21 cellular contexts compared by ENCODE assay signal in the genomic region with DNA sequence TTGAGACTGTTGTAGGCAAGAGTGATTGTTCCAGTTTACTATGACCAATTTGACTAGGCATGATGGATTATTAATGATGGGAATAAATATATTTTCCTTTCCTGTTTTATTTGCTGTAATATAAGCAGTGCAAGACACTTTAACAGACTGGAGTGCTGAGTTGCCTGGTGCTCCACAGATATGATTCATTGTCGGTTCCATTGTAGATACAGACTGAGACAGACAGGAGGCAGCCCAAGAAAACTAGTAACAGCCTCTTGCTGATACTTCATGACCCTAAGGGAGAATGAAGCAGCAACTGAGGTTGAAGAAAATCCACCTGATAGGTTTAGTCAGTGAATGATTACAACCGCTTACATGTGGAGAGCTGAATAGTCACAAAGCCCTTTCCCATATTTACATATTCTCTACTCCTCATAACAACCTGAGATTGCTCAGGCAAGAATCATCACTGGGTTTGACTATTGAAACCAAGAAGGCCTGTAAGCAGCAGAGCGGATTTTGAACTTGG.
A peak's percentile ranks its signal among the peaks of the same experiment; 100 is the strongest.
DNase-seq lines count a peak whose midpoint lies in the region; ATAC-seq and TF ChIP-seq lines count a peak whose summit lies in the region.
"Had no signal": no experiment of that assay in that cellular context is flagged by ENCODE, and none has a peak within 500 bp of the region (broad histone marks: within the 10 kb centered on the region; RNA-seq: fewer than 3 reads in every experiment).

No MANE protein-coding gene starts in this region.

- H3K36me3 ChIP-seq in HUES48 (ENCODE audit: control insufficient read depth, insufficient read depth, low read length) (no peaks in the 10 kb centered on the region), left lung (no peaks in the 10 kb centered on the region)

- H3K4me1 ChIP-seq in HUES48 (ENCODE audit: control insufficient read depth, insufficient read depth, low read length) (peaks cover 15% of the 10 kb centered on the region), left lung (peaks cover 12 to 35% of the 10 kb centered on the region in 2 donors)
- H3K4me1 ChIP-seq: A549 had no signal

- no peak for TF ChIP-seq CTCF in epithelial cell of esophagus (IDR thresholded peaks at IDR 0.05; ENCODE audit: insufficient read depth, low read depth, low read length, missing control alignments)
- no peak for TF ChIP-seq CTCF in left lung (IDR thresholded peaks at IDR 0.05)

- ATAC-seq in activated T-helper 17 cell treated with anti-CD3 and anti-CD28 coated beads, Interleukin-2, amount 50 U/mL, for 72 hours (replicated peaks): peak; percentile 73
- ATAC-seq in left lung: peak; percentile 76
- no peak for ATAC-seq in GM19035 (IDR thresholded peaks at IDR 0.05; ENCODE audit: unreplicated experiment)
- ATAC-seq: A549, GM12878, HCT116 had no signal

- H3K27ac Mint-ChIP-seq in activated T-helper 17 cell treated with anti-CD3 and anti-CD28 coated beads, Interleukin-2, amount 50 U/mL, for 72 hours: no peak overlapping the region
- H3K27ac Mint-ChIP-seq in activated T-cell treated with anti-CD3 and anti-CD28 coated beads, Interleukin-2, amount 50 U/mL, for 24 hours: no peak overlapping the region
- H3K27ac Mint-ChIP-seq: CD4-positive, alpha-beta T cell had no signal

- no peak overlapping the region for H3K9ac ChIP-seq in HUES48 (ENCODE audit: low read depth, low read length)
- H3K9ac ChIP-seq: KMS-11 had no signal

- no peak overlapping the region for H3K4me3 Mint-ChIP-seq in activated T-helper 17 cell treated with anti-CD3 and anti-CD28 coated beads, Interleukin-2, amount 50 U/mL, for 72 hours
- no peak overlapping the region for H3K4me3 Mint-ChIP-seq in activated T-cell treated with anti-CD3 and anti-CD28 coated beads, Interleukin-2, amount 50 U/mL, for 24 hours
- H3K4me3 Mint-ChIP-seq: CD4-positive, alpha-beta T cell had no signal

- no peaks in the 10 kb centered on the region for H3K36me3 Mint-ChIP-seq in activated T-helper 17 cell treated with anti-CD3 and anti-CD28 coated beads, Interleukin-2, amount 50 U/mL, for 72 hours (ENCODE audit: low read depth)
- H3K36me3 Mint-ChIP-seq in activated T-cell treated with anti-CD3 and anti-CD28 coated beads, Interleukin-2, amount 50 U/mL, for 24 hours (ENCODE audit: low read depth): no peaks in the 10 kb centered on the region

- H3K9me3 ChIP-seq in HUES48 (ENCODE audit: control insufficient read depth, insufficient read depth, low read length): no peaks in the 10 kb centered on the region
- H3K9me3 ChIP-seq in left lung: no peaks in the 10 kb centered on the region
- H3K9me3 ChIP-seq: A549 had no signal

- no peaks in the 10 kb centered on the region for H3K9me3 Mint-ChIP-seq in activated T-helper 17 cell treated with anti-CD3 and anti-CD28 coated beads, Interleukin-2, amount 50 U/mL, for 72 hours
- H3K9me3 Mint-ChIP-seq in activated T-cell treated with anti-CD3 and anti-CD28 coated beads, Interleukin-2, amount 50 U/mL, for 24 hours: no peaks in the 10 kb centered on the region
- H3K9me3 Mint-ChIP-seq: CD4-positive, alpha-beta T cell had no signal

- DNase-seq in epithelial cell of esophagus (ENCODE audit: low read depth) (peak; percentile 44), left lung (no peak), amygdala (lab: John Stamatoyannopoulos, UW) (no peak)
- DNase-seq in activated T-cell treated with anti-CD3 and anti-CD28 coated beads, Interleukin-2, amount 50 U/mL, for 24 hours: no peak
- DNase-seq: Calu3; CD4-positive, alpha-beta T cell; DMS53; NCI-H1436; NCI-H1930; NCI-H345; NCI-H526; PC-9; SIG-M5 had no signal

- no peaks in the 10 kb centered on the region for H3K27me3 Mint-ChIP-seq in activated T-helper 17 cell treated with anti-CD3 and anti-CD28 coated beads, Interleukin-2, amount 50 U/mL, for 72 hours
- H3K27me3 Mint-ChIP-seq in activated T-cell treated with anti-CD3 and anti-CD28 coated beads, Interleukin-2, amount 50 U/mL, for 24 hours: no peaks in the 10 kb centered on the region
- H3K27me3 Mint-ChIP-seq: CD4-positive, alpha-beta T cell had no signal

- H3K27me3 ChIP-seq in HUES48 (ENCODE audit: control insufficient read depth, insufficient read depth, low read length) (no peaks in the 10 kb centered on the region), left lung (no peaks in the 10 kb centered on the region)

- intact Hi-C loops in left lung (cut with DNase I): no loop called here

- peak overlapping the region; percentile 23 for H3K27ac ChIP-seq in HUES48 (ENCODE audit: low read depth, low read length)
- no peak overlapping the region for H3K27ac ChIP-seq in left lung
- H3K27ac ChIP-seq: A549, KMS-11, PC-9, RWPE1 had no signal

- no peak overlapping the region for H3K4me3 ChIP-seq in HUES48 (ENCODE audit: low read depth, low read length)
- H3K4me3 ChIP-seq in epithelial cell of esophagus (ENCODE audit: low read length): no peak overlapping the region
- H3K4me3 ChIP-seq in left lung: no peak overlapping the region
- H3K4me3 ChIP-seq: A549, GM12878, PC-9 had no signal

- no peaks in the 10 kb centered on the region for H3K4me1 Mint-ChIP-seq in activated T-helper 17 cell treated with anti-CD3 and anti-CD28 coated beads, Interleukin-2, amount 50 U/mL, for 72 hours
- H3K4me1 Mint-ChIP-seq in activated T-cell treated with anti-CD3 and anti-CD28 coated beads, Interleukin-2, amount 50 U/mL, for 24 hours (ENCODE audit: low read depth): no peaks in the 10 kb centered on the region
